30 cellular contexts compared by ENCODE assay signal in genomic region chr2:168452781-168453180, GRCh38.
"Had no signal": no experiment of that assay in that cellular context is flagged by ENCODE, and none has a peak within 500 bp of the region (broad histone marks: within the 10 kb centered on the region; RNA-seq: fewer than 3 reads in every experiment).

No MANE protein-coding gene starts in this region.

- H3K36me3 ChIP-seq: adrenal gland, esophagus squamous epithelium, gastroesophageal sphincter, heart right ventricle had no signal

- DNase-seq: activated B cell treated with CpG ODN at 0.5 μM for 24 hours; activated CD4-positive, alpha-beta T cell treated with anti-CD3 and anti-CD28 coated beads for 48 hours; activated CD4-positive, alpha-beta T cell treated with anti-CD3 and anti-CD28 coated beads, Interleukin-2, amount 50 U/mL, for 1 hour; activated CD4-positive, alpha-beta T cell treated with anti-CD3 and anti-CD28 coated beads, Interleukin-2, amount 50 U/mL, for 48 hours; activated CD8-positive, alpha-beta memory T cell treated with anti-CD3 and anti-CD28 coated beads for 24 hours; activated CD8-positive, alpha-beta T cell treated with anti-CD3 and anti-CD28 coated beads for 36 hours; activated effector memory CD4-positive, alpha-beta T cell treated with Interleukin-2 at 50 U/mL for 16 hours; activated gamma-delta T cell treated with Interleukin-2 at 50 U/mL for 16 hours; activated naive CD4-positive, alpha-beta T cell treated with anti-CD3 and anti-CD28 coated beads, Interleukin-2, amount 50 U/mL, for 16 hours; activated naive CD4-positive, alpha-beta T cell treated with Interleukin-2 at 50 U/mL for 16 hours; activated naive CD8-positive, alpha-beta T cell treated with anti-CD3 and anti-CD28 coated beads, Interleukin-2, amount 50 U/mL, for 24 hours; activated T-cell treated with anti-CD3 and anti-CD28 coated beads, Interleukin-2, amount 50 U/mL, for 4 hours; adrenal gland; amygdala; aorta; body of pancreas; dorsolateral prefrontal cortex; effector memory CD4-positive, alpha-beta T cell; endodermal cell; erythroblast; esophagus squamous epithelium; foreskin melanocyte; heart right ventricle; T-cell; T1000; WERI-Rb-1 had no signal

- H3K27ac ChIP-seq: adrenal gland, body of pancreas, coronary artery, dorsolateral prefrontal cortex, esophagus squamous epithelium, gastroesophageal sphincter, heart right ventricle, WERI-Rb-1 had no signal

- H3K9me3 ChIP-seq: adrenal gland, body of pancreas, gastroesophageal sphincter had no signal

- ATAC-seq: activated CD4-positive, CD25-positive, alpha-beta regulatory T cell treated with anti-CD3 and anti-CD28 coated beads, Interleukin-2, amount 50 U/mL, for 24 hours; activated CD8-positive, alpha-beta T cell treated with anti-CD3 and anti-CD28 coated beads for 36 hours; activated naive CD8-positive, alpha-beta T cell treated with anti-CD3 and anti-CD28 coated beads, Interleukin-2, amount 50 U/mL, for 24 hours; activated T-cell treated with anti-CD3 and anti-CD28 coated beads, Interleukin-2, amount 50 U/mL, for 4 hours; activated T-helper 17 cell treated with anti-CD3 and anti-CD28 coated beads, Interleukin-2, amount 50 U/mL, for 72 hours; body of pancreas; gastroesophageal sphincter; heart right ventricle; T-cell had no signal

- H3K27me3 ChIP-seq: adrenal gland, body of pancreas, dorsolateral prefrontal cortex, esophagus squamous epithelium, gastroesophageal sphincter, heart right ventricle had no signal

- H3K4me3 ChIP-seq: adrenal gland, body of pancreas, coronary artery, dorsolateral prefrontal cortex, esophagus squamous epithelium, gastroesophageal sphincter, heart right ventricle had no signal
